In the genomic region with DNA sequence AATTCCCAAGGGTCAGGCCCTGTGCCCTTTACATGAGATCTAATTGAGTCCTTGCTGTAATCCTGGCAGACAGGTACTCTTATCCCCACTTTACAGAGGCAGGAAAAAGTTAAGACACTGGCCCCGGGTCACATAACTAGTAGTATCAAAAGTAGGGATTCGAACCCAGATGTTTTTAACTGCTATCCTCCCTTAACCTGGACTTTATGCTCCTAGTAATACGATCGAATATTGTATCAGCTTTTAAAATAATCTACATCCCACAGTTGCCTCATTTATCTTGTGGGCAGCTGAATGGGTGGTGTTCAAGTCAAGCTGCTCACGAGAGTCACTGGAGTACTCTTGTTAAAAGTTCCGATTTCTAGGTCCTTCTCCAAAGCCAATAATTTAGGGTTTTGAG, we compare ENCODE assay signal across 20 cellular contexts. TPM values are rescaled to one million over a fixed set of nuclear protein-coding genes. Genes with fewer than 3 reads are reported as not detected.
"Had no signal": no experiment of that assay in that cellular context is flagged by ENCODE, and none has a peak within 500 bp of the region (broad histone marks: within the 10 kb centered on the region; RNA-seq: fewer than 3 reads in every experiment).

No MANE protein-coding gene starts in this region.

- DNase-seq: activated gamma-delta T cell had no signal

- H3K27me3 ChIP-seq: ascending aorta, body of pancreas, brain microvascular endothelial cell, breast epithelium had no signal

- H3K4me3 ChIP-seq: ascending aorta, body of pancreas, breast epithelium had no signal

- H3K4me1 ChIP-seq: ascending aorta, breast epithelium had no signal

- H3K27me3 Mint-ChIP-seq: activated CD4-positive, alpha-beta T cell treated with anti-CD3 and anti-CD28 coated beads for 36 hours; activated naive CD4-positive, alpha-beta T cell treated with anti-CD3 and anti-CD28 coated beads, Interleukin-2, amount 50 U/mL, for 24 hours had no signal

- H3K27ac ChIP-seq: ascending aorta, brain microvascular endothelial cell, breast epithelium, VCaP had no signal

- H3K4me1 Mint-ChIP-seq: activated CD4-positive, alpha-beta memory T cell treated with anti-CD3 and anti-CD28 coated beads, Interleukin-2, amount 10 ng/mL, durations not matched to agents 7 days and 5 days; activated CD4-positive, alpha-beta T cell treated with anti-CD3 and anti-CD28 coated beads for 36 hours; activated CD4-positive, alpha-beta T cell treated with anti-CD3 and anti-CD28 coated beads, Interleukin-2, amount 10 ng/mL, durations not matched to agents 7 days and 5 days; activated CD8-positive, alpha-beta memory T cell treated with anti-CD3 and anti-CD28 coated beads, Interleukin-2, amount 10 ng/mL, durations not matched to agents 7 days and 5 days; activated naive CD4-positive, alpha-beta T cell treated with anti-CD3 and anti-CD28 coated beads, Interleukin-2, amount 10 ng/mL, durations not matched to agents 7 days and 5 days; activated naive CD4-positive, alpha-beta T cell treated with anti-CD3 and anti-CD28 coated beads, Interleukin-2, amount 50 U/mL, for 24 hours; activated naive CD8-positive, alpha-beta T cell treated with anti-CD3 and anti-CD28 coated beads, Interleukin-2, amount 10 ng/mL, durations not matched to agents 7 days and 5 days; activated naive CD8-positive, alpha-beta T cell treated with anti-CD3 and anti-CD28 coated beads, Interleukin-2, amount 50 U/mL, for 24 hours had no signal

- H3K27ac Mint-ChIP-seq: activated CD4-positive, alpha-beta memory T cell treated with anti-CD3 and anti-CD28 coated beads, Interleukin-2, amount 10 ng/mL, durations not matched to agents 7 days and 5 days; activated CD4-positive, alpha-beta T cell treated with anti-CD3 and anti-CD28 coated beads for 36 hours; activated CD4-positive, alpha-beta T cell treated with anti-CD3 and anti-CD28 coated beads, Interleukin-2, amount 10 ng/mL, durations not matched to agents 7 days and 5 days; activated CD8-positive, alpha-beta memory T cell treated with anti-CD3 and anti-CD28 coated beads, Interleukin-2, amount 10 ng/mL, durations not matched to agents 7 days and 5 days; activated CD8-positive, alpha-beta T cell treated with anti-CD3 and anti-CD28 coated beads, Interleukin-2, amount 10 ng/mL, durations not matched to agents 7 days and 5 days; activated naive CD4-positive, alpha-beta T cell treated with anti-CD3 and anti-CD28 coated beads, Interleukin-2, amount 10 ng/mL, durations not matched to agents 7 days and 5 days; activated naive CD8-positive, alpha-beta T cell; activated naive CD8-positive, alpha-beta T cell treated with anti-CD3 and anti-CD28 coated beads, Interleukin-2, amount 10 ng/mL, durations not matched to agents 7 days and 5 days; activated naive CD8-positive, alpha-beta T cell treated with anti-CD3 and anti-CD28 coated beads, Interleukin-2, amount 50 U/mL, for 24 hours; activated T-cell treated with anti-CD3 and anti-CD28 coated beads, Interleukin-2, amount 50 U/mL, for 24 hours; activated T-helper 2 cell treated with anti-CD3 and anti-CD28 coated beads, Interferon-gamma antibody, Interleukin-2, Interleukin-4, amounts not matched to agents 10 μg/mL and 5 μg/mL and 100 μg/mL, durations not matched to agents 14 hours and 24 hours and 36 hours; T-helper 1 cell treated with Interleukin-12 subunit alpha and Interleukin-12 subunit beta and Interleukin-4 antibody, amounts not matched to agents 30 μg/mL and 1 μg/mL, for 36 hours; T-helper 2 cell treated with Interferon-gamma antibody and Interleukin-4, amounts not matched to agents 5 μg/mL and 100 μg/mL, for 36 hours had no signal

- H3K36me3 ChIP-seq: ascending aorta, brain microvascular endothelial cell, breast epithelium had no signal

- H3K4me3 Mint-ChIP-seq: activated CD4-positive, alpha-beta memory T cell treated with anti-CD3 and anti-CD28 coated beads, Interleukin-2, amount 10 ng/mL, durations not matched to agents 7 days and 5 days; activated CD4-positive, alpha-beta T cell treated with anti-CD3 and anti-CD28 coated beads for 36 hours; activated CD4-positive, alpha-beta T cell treated with anti-CD3 and anti-CD28 coated beads, Interleukin-2, amount 10 ng/mL, durations not matched to agents 7 days and 5 days; activated CD8-positive, alpha-beta memory T cell treated with anti-CD3 and anti-CD28 coated beads, Interleukin-2, amount 10 ng/mL, durations not matched to agents 7 days and 5 days; activated CD8-positive, alpha-beta T cell treated with anti-CD3 and anti-CD28 coated beads, Interleukin-2, amount 10 ng/mL, durations not matched to agents 7 days and 5 days; activated naive CD4-positive, alpha-beta T cell treated with anti-CD3 and anti-CD28 coated beads, Interleukin-2, amount 10 ng/mL, durations not matched to agents 7 days and 5 days; activated naive CD4-positive, alpha-beta T cell treated with anti-CD3 and anti-CD28 coated beads, Interleukin-2, amount 50 U/mL, for 24 hours; activated naive CD8-positive, alpha-beta T cell; activated naive CD8-positive, alpha-beta T cell treated with anti-CD3 and anti-CD28 coated beads, Interleukin-2, amount 10 ng/mL, durations not matched to agents 7 days and 5 days; activated naive CD8-positive, alpha-beta T cell treated with anti-CD3 and anti-CD28 coated beads, Interleukin-2, amount 50 U/mL, for 24 hours; activated T-cell treated with anti-CD3 and anti-CD28 coated beads, Interleukin-2, amount 50 U/mL, for 24 hours; T-helper 1 cell treated with Interleukin-12 subunit alpha and Interleukin-12 subunit beta and Interleukin-4 antibody, amounts not matched to agents 30 μg/mL and 1 μg/mL, for 36 hours; T-helper 2 cell treated with Interferon-gamma antibody and Interleukin-4, amounts not matched to agents 5 μg/mL and 100 μg/mL, for 36 hours had no signal

- H3K9me3 ChIP-seq: ascending aorta, body of pancreas had no signal

- H3K36me3 Mint-ChIP-seq: activated CD8-positive, alpha-beta memory T cell treated with anti-CD3 and anti-CD28 coated beads, Interleukin-2, amount 10 ng/mL, durations not matched to agents 7 days and 5 days; activated naive CD4-positive, alpha-beta T cell treated with anti-CD3 and anti-CD28 coated beads, Interleukin-2, amount 10 ng/mL, durations not matched to agents 7 days and 5 days; activated naive CD4-positive, alpha-beta T cell treated with anti-CD3 and anti-CD28 coated beads, Interleukin-2, amount 50 U/mL, for 24 hours; activated naive CD8-positive, alpha-beta T cell; activated naive CD8-positive, alpha-beta T cell treated with anti-CD3 and anti-CD28 coated beads, Interleukin-2, amount 10 ng/mL, durations not matched to agents 7 days and 5 days had no signal

- H3K9me3 Mint-ChIP-seq: activated CD4-positive, alpha-beta memory T cell treated with anti-CD3 and anti-CD28 coated beads, Interleukin-2, amount 10 ng/mL, durations not matched to agents 7 days and 5 days; activated CD4-positive, alpha-beta T cell treated with anti-CD3 and anti-CD28 coated beads, Interleukin-2, amount 10 ng/mL, durations not matched to agents 7 days and 5 days; activated naive CD4-positive, alpha-beta T cell treated with anti-CD3 and anti-CD28 coated beads, Interleukin-2, amount 10 ng/mL, durations not matched to agents 7 days and 5 days; activated naive CD4-positive, alpha-beta T cell treated with anti-CD3 and anti-CD28 coated beads, Interleukin-2, amount 50 U/mL, for 24 hours; activated naive CD8-positive, alpha-beta T cell treated with anti-CD3 and anti-CD28 coated beads, Interleukin-2, amount 10 ng/mL, durations not matched to agents 7 days and 5 days; activated naive CD8-positive, alpha-beta T cell treated with anti-CD3 and anti-CD28 coated beads, Interleukin-2, amount 50 U/mL, for 24 hours; activated T-cell treated with anti-CD3 and anti-CD28 coated beads, Interleukin-2, amount 50 U/mL, for 24 hours; activated T-helper 2 cell treated with anti-CD3 and anti-CD28 coated beads, Interferon-gamma antibody, Interleukin-2, Interleukin-4, amounts not matched to agents 10 μg/mL and 5 μg/mL and 100 μg/mL, durations not matched to agents 14 hours and 24 hours and 36 hours; T-helper 1 cell treated with Interleukin-12 subunit alpha and Interleukin-12 subunit beta and Interleukin-4 antibody, amounts not matched to agents 30 μg/mL and 1 μg/mL, for 36 hours; T-helper 2 cell treated with Interferon-gamma antibody and Interleukin-4, amounts not matched to agents 5 μg/mL and 100 μg/mL, for 36 hours had no signal

RNA-seq across cellular contexts. Expression of gene TMEM51, which starts 25.5 kb away (rescaled TPM):
- total RNA-seq: activated CD4-positive, alpha-beta memory T cell treated with anti-CD3 and anti-CD28 coated beads, Interleukin-2, amount 10 ng/mL, durations not matched to agents 7 days and 5 days; activated CD4-positive, alpha-beta T cell treated with anti-CD3 and anti-CD28 coated beads, Interleukin-2, amount 10 ng/mL, durations not matched to agents 7 days and 5 days; activated CD8-positive, alpha-beta memory T cell treated with anti-CD3 and anti-CD28 coated beads, Interleukin-2, amount 10 ng/mL, durations not matched to agents 7 days and 5 days; ascending aorta had no signal
